ENCODE assay signal across 26 cellular contexts in genomic region chr7:18761046-18761445, GRCh38.
"Had no signal": no experiment of that assay in that cellular context is flagged by ENCODE, and none has a peak within 500 bp of the region (broad histone marks: within the 10 kb centered on the region; RNA-seq: fewer than 3 reads in every experiment).

No MANE protein-coding gene starts in this region.

- H3K4me1 Mint-ChIP-seq: naive B cell; natural killer cell; stimulated activated naive B cell treated with anti-CD40 and anti-IgM and Interleukin-4, amounts not matched to agents 10 μg/mL and 1 μg/mL and 100 μg/mL, for 72 hours had no signal

- DNase-seq: hippocampal formation; kidney glomerular epithelial cell; left cardiac atrium; left lung; lower lobe of right lung; mammary epithelial cell; mesenchymal stem cell; naive B cell; natural killer cell; pancreas; posterior cingulate gyrus; retina; right cardiac atrium; stimulated activated CD4-positive, alpha-beta T cell treated with anti-CD3 and anti-CD28 coated beads, Interleukin-12 subunit alpha, Interleukin-12 subunit beta, amount 100 ng/mL, for 4 hours; stimulated activated CD4-positive, alpha-beta T cell treated with anti-CD3 and anti-CD28 coated beads, Interleukin-15, amount 100 ng/mL, for 24 hours; stimulated activated CD4-positive, alpha-beta T cell treated with anti-CD3 and anti-CD28 coated beads, Interleukin-2, amount 100 ng/mL, for 24 hours; stimulated activated CD4-positive, alpha-beta T cell treated with anti-CD3 and anti-CD28 coated beads, Interleukin-4, amount 100 ng/mL, for 1 hour; stimulated activated naive B cell treated with anti-CD40 and anti-IgM and Interleukin-4, amounts not matched to agents 10 μg/mL and 1 μg/mL and 100 μg/mL, for 72 hours; stimulated activated naive CD8-positive, alpha-beta T cell treated with anti-CD3 and anti-CD28 coated beads, Interleukin-15, Interleukin-2, amounts not matched to agents 100 U/mL and 50 U/mL, for 24 hours; tibial artery; uterus had no signal

- H3K27me3 Mint-ChIP-seq: naive B cell; stimulated activated naive B cell treated with anti-CD40 and anti-IgM and Interleukin-4, amounts not matched to agents 10 μg/mL and 1 μg/mL and 100 μg/mL, for 72 hours; type B pancreatic cell had no signal

- H3K27me3 ChIP-seq: left lung, pancreas, suprapubic skin, tibial artery, uterus had no signal

- H3K4me3 ChIP-seq: left lung, lower lobe of right lung, pancreas, prostate gland, skin epidermis, suprapubic skin, thoracic aorta, tibial artery, uterus had no signal

- H3K4me3 Mint-ChIP-seq: naive B cell; natural killer cell; stimulated activated naive B cell treated with anti-CD40 and anti-IgM and Interleukin-4, amounts not matched to agents 10 μg/mL and 1 μg/mL and 100 μg/mL, for 72 hours; type B pancreatic cell had no signal

- H3K36me3 Mint-ChIP-seq: naive B cell, natural killer cell, type B pancreatic cell had no signal

- H3K9me3 Mint-ChIP-seq: naive B cell; natural killer cell; stimulated activated naive B cell treated with anti-CD40 and anti-IgM and Interleukin-4, amounts not matched to agents 10 μg/mL and 1 μg/mL and 100 μg/mL, for 72 hours; type B pancreatic cell had no signal

- H3K9me3 ChIP-seq: left lung, lower lobe of right lung, pancreas, prostate gland, suprapubic skin, thoracic aorta, tibial artery, uterus had no signal

- H3K27ac Mint-ChIP-seq: natural killer cell; stimulated activated naive B cell treated with anti-CD40 and anti-IgM and Interleukin-4, amounts not matched to agents 10 μg/mL and 1 μg/mL and 100 μg/mL, for 72 hours; type B pancreatic cell had no signal

- H3K27ac ChIP-seq: left lung, lower lobe of right lung, pancreas, prostate gland, suprapubic skin, thoracic aorta, tibial artery, uterus had no signal

- H3K4me1 ChIP-seq: left lung, lower lobe of right lung, pancreas, prostate gland, suprapubic skin, uterus had no signal

- H3K36me3 ChIP-seq: left lung, lower lobe of right lung, pancreas, prostate gland, suprapubic skin, thoracic aorta, tibial artery, uterus had no signal
